Comparison of ENCODE assay signal across 18 cellular contexts in the genomic region with DNA sequence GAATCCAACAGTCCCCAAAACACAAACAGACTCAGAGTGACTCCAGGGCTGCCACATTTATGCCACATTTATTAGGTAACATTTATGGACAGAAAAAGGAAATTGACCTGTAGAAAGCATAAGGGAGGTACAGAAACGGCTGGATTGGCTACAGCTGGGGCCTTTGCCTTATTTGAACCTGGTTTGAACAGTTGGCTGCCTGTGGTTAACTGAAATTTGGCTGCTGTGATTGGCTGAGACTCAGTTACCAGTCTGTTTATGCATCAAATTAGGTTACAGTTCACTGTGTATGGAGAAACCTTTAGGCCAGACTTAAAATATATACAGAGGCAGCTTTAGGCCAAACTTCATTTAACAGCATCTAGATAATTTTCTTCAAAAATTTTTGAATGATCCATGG. TPM values are rescaled to one million over a fixed set of nuclear protein-coding genes. Genes with fewer than 3 reads are reported as not detected.
DNase-seq lines count a peak whose midpoint lies in the region; FAIRE-seq and TF ChIP-seq lines count a peak whose summit lies in the region.
"Had no signal": no experiment of that assay in that cellular context is flagged by ENCODE, and none has a peak within 500 bp of the region (broad histone marks: within the 10 kb centered on the region; RNA-seq: fewer than 3 reads in every experiment).

No MANE protein-coding gene starts in this region.

- DNase-seq in DMS 273 treated with DMSO at 0.1 percent for 48 hours (lab: John Stamatoyannopoulos, UW) (peak; percentile 49), HTR-8/SVneo (ENCODE audit: insufficient read length, low spot score) (no peak), NOMO-1 treated with DMSO at 0.1 percent for 48 hours (lab: John Stamatoyannopoulos, UW; ENCODE audit: unreplicated experiment) (peak; percentile 50), keratinocyte (ENCODE audit: low read depth, low spot score) (no peak), foreskin melanocyte (no peak), DMS114 treated with DMSO at 0.1 percent for 48 hours (lab: John Stamatoyannopoulos, UW; ENCODE audit: unreplicated experiment) (no peak), HuH-7 (ENCODE audit: low spot score) (no peak)
- DNase-seq: CD8-positive, alpha-beta memory T cell; EL; H9; NCI-H1092 treated with DMSO at 0.1 percent for 48 hours; NCI-H2029; NCI-H526; Peyer's patch; Right ventricle myocardium superior; SW 1271; T-helper 9 cell had no signal

- no peaks in the 10 kb centered on the region for H4K20me1 ChIP-seq in keratinocyte (ENCODE audit: control insufficient read depth, extremely low read depth, insufficient read depth, low read length)
- H4K20me1 ChIP-seq: BLaER1 had no signal

- H3K4me3 ChIP-seq in keratinocyte (ENCODE audit: control insufficient read depth in 2 of 3, extremely low read depth in 1 of 3, insufficient read depth in 2 of 3, low read depth in 1 of 3, low read length in 3 of 3) = no peak overlapping the region
- H3K4me3 ChIP-seq: BLaER1, Peyer's patch had no signal

- H3K9me1 ChIP-seq in keratinocyte (ENCODE audit: control insufficient read depth, extremely low read depth, insufficient read depth, low read length) = no peaks in the 10 kb centered on the region

- peak overlapping the region; percentile 15 for H2AFZ ChIP-seq in keratinocyte (ENCODE audit: control insufficient read depth, low read length)

- dilution Hi-C loops in keratinocyte (cut with MboI; ENCODE audit: extremely low pct_ligation_motif_present, low sequenced_read_pairs) = no loop called here

- no peak overlapping the region for H3K4me2 ChIP-seq in keratinocyte (ENCODE audit: control insufficient read depth, extremely low read depth, insufficient read depth, low read depth, low read length)
- H3K4me2 ChIP-seq: BLaER1 had no signal

- peaks cover 12% of the 10 kb centered on the region for H3K4me1 ChIP-seq in keratinocyte (ENCODE audit: control insufficient read depth, extremely low read depth, insufficient read depth, low read length)

- H3K9me3 ChIP-seq in keratinocyte (ENCODE audit: control insufficient read depth, low read depth, low read length) = no peaks in the 10 kb centered on the region
- H3K9me3 ChIP-seq: BLaER1, Peyer's patch had no signal

- no peaks in the 10 kb centered on the region for H3K79me2 ChIP-seq in keratinocyte (ENCODE audit: control insufficient read depth, insufficient read depth, low read length)

- H3K36me3 ChIP-seq in keratinocyte (ENCODE audit: control insufficient read depth in 2 of 2, extremely low read depth in 1 of 2, insufficient read depth in 2 of 2, low read length in 2 of 2) = no peaks in the 10 kb centered on the region
- H3K36me3 ChIP-seq: BLaER1, Peyer's patch had no signal

- H3K27me3 ChIP-seq in keratinocyte (ENCODE audit: control insufficient read depth, extremely low read depth, insufficient read depth, low read length) = no peaks in the 10 kb centered on the region
- H3K27me3 ChIP-seq: BLaER1, Peyer's patch had no signal

- no peak for TF ChIP-seq CTCF in keratinocyte (optimal IDR thresholded peaks at IDR 0.05 in 1 of 3, IDR thresholded peaks at IDR 0.05 in 1 of 3, conservative IDR thresholded peaks at IDR 0.05 in 1 of 3; ENCODE audit: extremely low read depth in 1 of 3, insufficient read depth in 2 of 3, low read length in 3 of 3)

- no peak overlapping the region for H3K9ac ChIP-seq in keratinocyte (ENCODE audit: control insufficient read depth, extremely low read depth, insufficient read depth, low read length)
- H3K9ac ChIP-seq: BLaER1 had no signal

- H3K27ac ChIP-seq in keratinocyte (ENCODE audit: control insufficient read depth, insufficient read depth, low read length) = no peak overlapping the region
- H3K27ac ChIP-seq: BLaER1, Peyer's patch had no signal

- FAIRE-seq in HTR-8/SVneo (lab: Jason Lieb, UNC) = peak; percentile 42
- FAIRE-seq in keratinocyte (lab: Jason Lieb, UNC) = no peak

RNA-seq across cellular contexts. Expression of a gene that starts 27.8 kb away (rescaled TPM):
- polyA plus RNA-seq in keratinocyte = 38.2 to 45.0 TPM (median 39.8 TPM) in 3 replicates
- polyA plus RNA-seq in keratinocyte (2011; ENCODE audit: low read depth) = 8.3 TPM
- 9.2 and 17.8 TPM in 2 replicates for polyA plus RNA-seq in keratinocyte (2011; cell fraction: cytosol; rRNA removed)
- polyA plus RNA-seq in keratinocyte (2011; cell fraction: nucleus; rRNA removed) = 90.4 and 96.7 TPM in 2 replicates
- 8.8 and 18.3 TPM in 2 replicates for polyA plus RNA-seq in keratinocyte (2012; ENCODE audit: low replicate concordance)
- polyA minus RNA-seq in keratinocyte = 97.5 to 158 TPM (median 147 TPM) in 3 replicates
- polyA minus RNA-seq in keratinocyte (2011; cell fraction: cytosol; rRNA and poly(A)+ RNA removed) = 37.6 TPM
- polyA minus RNA-seq in keratinocyte (2011; cell fraction: nucleus; rRNA and poly(A)+ RNA removed) = 222 and 342 TPM in 2 replicates

Comparison
In these comparisons a context has a peak if more than half of its experiments do, and no peak if none do; other contexts are left out.
1. DNase-seq: peak in DMS 273 treated with DMSO at 0.1 percent for 48 hours (single experiment) and NOMO-1 treated with DMSO at 0.1 percent for 48 hours (single experiment); none in HTR-8/SVneo (single experiment), keratinocyte (single experiment), foreskin melanocyte (single experiment), DMS114 treated with DMSO at 0.1 percent for 48 hours (single experiment) and HuH-7 (single experiment).